12 cellular contexts compared by ENCODE assay signal in genomic region chr4:3868146-3868840, GRCh38.
DNase-seq lines count a peak whose midpoint lies in the region; ATAC-seq and TF ChIP-seq lines count a peak whose summit lies in the region.
"Had no signal": no experiment of that assay in that cellular context is flagged by ENCODE, and none has a peak within 500 bp of the region (broad histone marks: within the 10 kb centered on the region; RNA-seq: fewer than 3 reads in every experiment).

No MANE protein-coding gene starts in this region.

- DNase-seq in ACHN: peak; percentile 13
- peak; percentile 88 for DNase-seq in H7
- peak; percentile 54 to 65 for DNase-seq in SJCRH30
- DNase-seq in glutamatergic neuron: peak; percentile 8
- DNase-seq in dedifferentiated amniotic fluid mesenchymal stem cell (ENCODE audit: extremely low spot score): no peak
- DNase-seq: activated CD4-positive, CD25-positive, alpha-beta regulatory T cell; central memory CD4-positive, alpha-beta T cell had no signal

- ATAC-seq in GM21737 (IDR thresholded peaks at IDR 0.05; ENCODE audit: unreplicated experiment): no peak
- ATAC-seq in GM21526 (IDR thresholded peaks at IDR 0.05; ENCODE audit: low FRiP score, unreplicated experiment): no peak
- ATAC-seq in HG02870 (IDR thresholded peaks at IDR 0.05; ENCODE audit: unreplicated experiment): no peak

- no peak overlapping the region for H3K27ac Mint-ChIP-seq in glutamatergic neuron (ENCODE audit: unreplicated experiment)

- no peaks in the 10 kb centered on the region for H3K4me1 ChIP-seq in SJCRH30
- H3K4me1 ChIP-seq: SJSA1 had no signal

- no peaks in the 10 kb centered on the region for H3K9me3 ChIP-seq in SJCRH30 (replicated peaks)
- H3K9me3 ChIP-seq: neutrophil, SJSA1 had no signal

- H3K36me3 ChIP-seq in H7 (replicated peaks; ENCODE audit: control insufficient read depth, insufficient read depth, low read length) (no peaks in the 10 kb centered on the region), SJCRH30 (no peaks in the 10 kb centered on the region)
- H3K36me3 ChIP-seq: neutrophil, SJSA1 had no signal

- H3K27me3 Mint-ChIP-seq in glutamatergic neuron (ENCODE audit: unreplicated experiment): peaks cover 11% of the 10 kb centered on the region

- peaks cover 24% of the 10 kb centered on the region for H3K27me3 ChIP-seq in H7 (ENCODE audit: control insufficient read depth, insufficient read depth, low read length)
- no peaks in the 10 kb centered on the region for H3K27me3 ChIP-seq in SJCRH30

- H3K27ac ChIP-seq in SJCRH30: no peak overlapping the region
- H3K27ac ChIP-seq: neutrophil, SJSA1 had no signal

- TF ChIP-seq CTCF in glutamatergic neuron (IDR thresholded peaks at IDR 0.05; ENCODE audit: partially characterized antibody, unreplicated experiment): no peak

- H3K4me3 Mint-ChIP-seq in glutamatergic neuron (ENCODE audit: unreplicated experiment): no peak overlapping the region

- H3K36me3 Mint-ChIP-seq in glutamatergic neuron (ENCODE audit: unreplicated experiment): no peaks in the 10 kb centered on the region

- H3K4me3 ChIP-seq in H7 (ENCODE audit: insufficient read depth, low read depth, low read length): no peak overlapping the region
- no peak overlapping the region for H3K4me3 ChIP-seq in SJCRH30
- H3K4me3 ChIP-seq: SJSA1 had no signal

- in situ Hi-C loops in ACHN (cut with HindIII; ENCODE audit: low pct_ligation_motif_present, low pct_unique_long_range_greater_than_20kb, low sequenced_read_pairs): no loop called here

- H3K9me3 Mint-ChIP-seq in glutamatergic neuron (ENCODE audit: unreplicated experiment): peaks cover 4% of the 10 kb centered on the region

- peaks cover 7% of the 10 kb centered on the region for H3K4me1 Mint-ChIP-seq in glutamatergic neuron (ENCODE audit: low read depth, unreplicated experiment)
